Comparison of ENCODE assay signal across 1 cellular context in genomic region chr17:5705081-5705875, GRCh38.
TF ChIP-seq lines count a peak whose summit lies in the region.

No MANE protein-coding gene starts in this region.

TF ChIP-seq in GM23338, 12 proteins besides CTCF, POLR2A, EP300 and RAD21 (continued from another document):
- TF ChIP-seq ZNF462 (CRISPR knock-in tag; IDR thresholded peaks at IDR 0.05): no peak
- no peak for TF ChIP-seq EZH2phosphoT487 (IDR thresholded peaks at IDR 0.05; ENCODE audit: unreplicated experiment)
- no peak for TF ChIP-seq ZNF331 (CRISPR knock-in tag; IDR thresholded peaks at IDR 0.05; ENCODE audit: low read depth)
- TF ChIP-seq ETS1 (IDR thresholded peaks at IDR 0.05): no peak
- TF ChIP-seq JUNB (IDR thresholded peaks at IDR 0.05; ENCODE audit: unreplicated experiment): no peak
- TF ChIP-seq STAT1 (IDR thresholded peaks at IDR 0.05; ENCODE audit: unreplicated experiment): no peak
